ENCODE assay signal across 27 cellular contexts in the genomic region with DNA sequence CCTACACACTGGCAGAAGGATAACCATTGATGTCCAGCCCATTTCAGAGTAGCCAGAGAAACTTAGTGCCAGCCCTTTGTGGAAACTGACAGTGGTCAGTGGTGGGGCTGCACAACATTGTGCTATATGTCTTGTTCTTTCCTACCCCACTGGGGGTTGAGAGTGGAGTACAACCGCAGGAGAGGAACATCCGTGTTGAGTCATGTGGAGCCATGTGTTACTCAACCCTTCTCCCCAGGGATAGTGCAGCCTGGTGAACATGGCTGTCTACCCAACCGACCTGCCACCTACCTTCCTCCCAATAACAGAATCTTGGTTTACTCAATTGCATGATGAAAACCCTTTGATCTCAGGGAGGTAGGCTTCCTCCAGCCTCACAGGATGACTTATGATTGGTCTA.
"Had no signal": no experiment of that assay in that cellular context is flagged by ENCODE, and none has a peak within 500 bp of the region (broad histone marks: within the 10 kb centered on the region; RNA-seq: fewer than 3 reads in every experiment).

No MANE protein-coding gene starts in this region.

- H3K36me3 ChIP-seq: esophagus muscularis mucosa, heart right ventricle, left lung, right lobe of liver, thoracic aorta, tibial nerve, upper lobe of left lung had no signal

- H3K27me3 ChIP-seq: dorsolateral prefrontal cortex, esophagus muscularis mucosa, heart right ventricle, left lung, right lobe of liver, tibial nerve, upper lobe of left lung had no signal

- H3K4me1 Mint-ChIP-seq: endodermal cell; mesothelial cell of epicardium; naive B cell; neural crest cell; stimulated activated naive B cell treated with anti-CD40 and anti-IgM and Interleukin-4, amounts not matched to agents 10 μg/mL and 1 μg/mL and 100 μg/mL, for 72 hours had no signal

- H3K27ac Mint-ChIP-seq: endodermal cell; mesothelial cell of epicardium; naive B cell; natural killer cell treated with Interleukin-12 subunit alpha and Interleukin-12 subunit beta and Interleukin-15 and Interleukin-18, amount 100 ng/mL, for 72 hours; progenitor cell of endocrine pancreas; stimulated activated naive B cell treated with anti-CD40 and anti-IgM and Interleukin-4, amounts not matched to agents 10 μg/mL and 1 μg/mL and 100 μg/mL, for 72 hours; stimulated activated naive CD8-positive, alpha-beta T cell treated with anti-CD3 and anti-CD28 coated beads, Interleukin-15, Interleukin-2, amounts not matched to agents 100 ng/mL and 50 ng/mL, for 24 hours had no signal

- H3K9me3 Mint-ChIP-seq: natural killer cell treated with Interleukin-12 subunit alpha and Interleukin-12 subunit beta and Interleukin-15 and Interleukin-18, amount 100 ng/mL, for 72 hours had no signal

- H3K4me1 ChIP-seq: esophagus muscularis mucosa, heart right ventricle, left lung, parathyroid adenoma, right lobe of liver, tibial nerve, upper lobe of left lung had no signal

- H3K9ac ChIP-seq: parathyroid adenoma had no signal

- H3K4me3 ChIP-seq: dorsolateral prefrontal cortex, esophagus muscularis mucosa, heart right ventricle, left lung, mucosa of descending colon, right lobe of liver, thoracic aorta, tibial nerve, upper lobe of left lung had no signal

- H3K4me3 Mint-ChIP-seq: endodermal cell; mesothelial cell of epicardium; naive B cell; natural killer cell treated with Interleukin-12 subunit alpha and Interleukin-12 subunit beta and Interleukin-15 and Interleukin-18, amount 100 ng/mL, for 72 hours; neural crest cell; stimulated activated naive B cell treated with anti-CD40 and anti-IgM and Interleukin-4, amounts not matched to agents 10 μg/mL and 1 μg/mL and 100 μg/mL, for 72 hours; stimulated activated naive CD8-positive, alpha-beta T cell treated with anti-CD3 and anti-CD28 coated beads, Interleukin-15, Interleukin-2, amounts not matched to agents 100 ng/mL and 50 ng/mL, for 24 hours had no signal

- DNase-seq: dorsolateral prefrontal cortex; effector CD4-positive, alpha-beta T cell; endodermal cell; foreskin melanocyte; glutamatergic neuron; heart right ventricle; hippocampal formation; left cardiac atrium; left lung; mesenchymal stem cell; mucosa of descending colon; naive B cell; right lobe of liver; small intestine; stimulated activated CD4-positive, alpha-beta T cell treated with anti-CD3 and anti-CD28 coated beads, Interleukin-15, amount 100 ng/mL, for 24 hours; stimulated activated CD4-positive, alpha-beta T cell treated with anti-CD3 and anti-CD28 coated beads, Interleukin-2, amount 100 ng/mL, for 48 hours; stimulated activated naive B cell treated with anti-CD40 and anti-IgM and Interleukin-4, amounts not matched to agents 10 μg/mL and 1 μg/mL and 100 μg/mL, for 72 hours; upper lobe of left lung had no signal

- H3K36me3 Mint-ChIP-seq: mesothelial cell of epicardium; naive B cell; natural killer cell treated with Interleukin-12 subunit alpha and Interleukin-12 subunit beta and Interleukin-15 and Interleukin-18, amount 100 ng/mL, for 72 hours; stimulated activated naive B cell treated with anti-CD40 and anti-IgM and Interleukin-4, amounts not matched to agents 10 μg/mL and 1 μg/mL and 100 μg/mL, for 72 hours had no signal

- H3K9me3 ChIP-seq: mucosa of descending colon, right lobe of liver, thoracic aorta, upper lobe of left lung had no signal

- H3K27ac ChIP-seq: dorsolateral prefrontal cortex, esophagus muscularis mucosa, heart right ventricle, left lung, parathyroid adenoma, right lobe of liver, thoracic aorta, tibial nerve, upper lobe of left lung had no signal

- H3K27me3 Mint-ChIP-seq: progenitor cell of endocrine pancreas had no signal
